ENCODE assay signal across 23 cellular contexts in genomic region chr1:89931950-89932349, GRCh38.
DNase-seq lines count a peak whose midpoint lies in the region; FAIRE-seq and TF ChIP-seq lines count a peak whose summit lies in the region.
"Had no signal": no experiment of that assay in that cellular context is flagged by ENCODE, and none has a peak within 500 bp of the region (broad histone marks: within the 10 kb centered on the region; RNA-seq: fewer than 3 reads in every experiment).

No MANE protein-coding gene starts in this region.

- H3K27me3 ChIP-seq in HUES64 (ENCODE audit: insufficient read depth, low read length) (no peaks in the 10 kb centered on the region), H1 (replicated peaks in 1 of 4; ENCODE audit: control insufficient read depth in 3 of 4, extremely low read depth in 1 of 4, insufficient read depth in 3 of 4, low read length in 3 of 4) (no peaks in the 10 kb centered on the region), prostate gland (replicated peaks; ENCODE audit: insufficient read depth) (no peaks in the 10 kb centered on the region)
- H3K27me3 ChIP-seq: BLaER1, SJSA1 had no signal

- TF ChIP-seq CTCF in H1 (IDR thresholded peaks at IDR 0.05; ENCODE audit: control extremely low read depth in 1 of 3, insufficient read depth in 1 of 3, low read depth in 1 of 3, low read length in 3 of 3) (no peak), prostate gland (IDR thresholded peaks at IDR 0.05) (no peak), glutamatergic neuron (IDR thresholded peaks at IDR 0.05; ENCODE audit: partially characterized antibody, unreplicated experiment) (no peak)

- H3K9me3 Mint-ChIP-seq in glutamatergic neuron (ENCODE audit: unreplicated experiment), result peaks cover 1% of the 10 kb centered on the region
- no peaks in the 10 kb centered on the region for H3K9me3 Mint-ChIP-seq in activated T-cell treated with anti-CD3 and anti-CD28 coated beads, Interleukin-2, amount 50 U/mL, for 24 hours

- no peak for TF ChIP-seq EP300 in H1 (IDR thresholded peaks at IDR 0.05; ENCODE audit: borderline replicate concordance in 1 of 2, low read depth in 2 of 2, low read length in 2 of 2)

- TF ChIP-seq RAD21 in H1 (IDR thresholded peaks at IDR 0.05 in 1 of 2, conservative IDR thresholded peaks at IDR 0.05 in 1 of 2; ENCODE audit: low read depth in 2 of 2, low read length in 2 of 2), result no peak

- H3K36me3 Mint-ChIP-seq in glutamatergic neuron (ENCODE audit: unreplicated experiment), result peaks cover 4% of the 10 kb centered on the region
- H3K36me3 Mint-ChIP-seq in activated T-cell treated with anti-CD3 and anti-CD28 coated beads, Interleukin-2, amount 50 U/mL, for 24 hours (ENCODE audit: low read depth), result peaks cover 75% of the 10 kb centered on the region

- 93% methylated on average over 4 of the region's 4 CpGs for WGBS in HUES64
- 90% methylated on average over 4 of the region's 4 CpGs; no CpG with 5 or more reads in 1 of the 2 experiments for WGBS in H1 (ENCODE audit: extremely low coverage in 1 of 2, insufficient coverage in 1 of 2, insufficient read length in 1 of 2, insufficient replicate concordance in 2 of 2, low coverage in 1 of 2, low lambda C conversion rate in 2 of 2, missing lambda C conversion rate in 1 of 2), 2 experiments
- WGBS in prostate gland, result 43% methylated on average over 4 of the region's 4 CpGs

- no peak overlapping the region for H3K4me3 Mint-ChIP-seq in glutamatergic neuron (ENCODE audit: unreplicated experiment)
- no peak overlapping the region for H3K4me3 Mint-ChIP-seq in activated T-cell treated with anti-CD3 and anti-CD28 coated beads, Interleukin-2, amount 50 U/mL, for 24 hours
- H3K4me3 Mint-ChIP-seq: CD4-positive, CD25-positive, alpha-beta regulatory T cell had no signal

- no peak overlapping the region for H3K9ac ChIP-seq in HUES64 (ENCODE audit: low read depth, low read length)
- no peak overlapping the region for H3K9ac ChIP-seq in H1 (replicated peaks in 1 of 4; ENCODE audit: extremely low read depth in 1 of 4, low read depth in 3 of 4, low read length in 3 of 4)
- H3K9ac ChIP-seq: BLaER1 had no signal

- no peak overlapping the region for H3K23ac ChIP-seq in H1 (ENCODE audit: insufficient read length)

- no peak overlapping the region for H3K18ac ChIP-seq in H1 (ENCODE audit: extremely low read depth, low read length)

- no peak overlapping the region for H3K14ac ChIP-seq in H1 (ENCODE audit: insufficient read length)

- H2BK15ac ChIP-seq in H1 (ENCODE audit: low read length), result no peak overlapping the region

- no peak overlapping the region for H2BK5ac ChIP-seq in H1 (ENCODE audit: low read depth, low read length)

- H4K5ac ChIP-seq in H1 (ENCODE audit: insufficient read length, low read depth, low read length), result no peak overlapping the region

- peaks cover 6% of the 10 kb centered on the region for H3K4me1 Mint-ChIP-seq in glutamatergic neuron (ENCODE audit: low read depth, unreplicated experiment)
- peaks cover 18% of the 10 kb centered on the region for H3K4me1 Mint-ChIP-seq in activated T-cell treated with anti-CD3 and anti-CD28 coated beads, Interleukin-2, amount 50 U/mL, for 24 hours (ENCODE audit: low read depth)

- DNase-seq in DMS79 treated with DMSO at 0.1 percent for 48 hours (lab: John Stamatoyannopoulos, UW) (peak; percentile 40), H1 (ENCODE audit: low read depth in 1 of 2, low spot score in 2 of 2) (no peak), prostate gland (ENCODE audit: low spot score) (peak; percentile 49), glutamatergic neuron (no peak), NCI-H748 treated with DMSO at 0.1 percent for 48 hours (lab: John Stamatoyannopoulos, UW) (no peak)
- no peak for DNase-seq in activated T-cell treated with anti-CD3 and anti-CD28 coated beads, Interleukin-2, amount 50 U/mL, for 24 hours
- DNase-seq: CD4-positive, CD25-positive, alpha-beta regulatory T cell; Karpas-422; MV-4-11; NCI-H1105 treated with DMSO at 0.1 percent for 48 hours; NCI-H146; NCI-H1930; NCI-H446 treated with DMSO at 0.1 percent for 48 hours; NCI-H526; Right ventricle myocardium superior; RPMI8226 had no signal

- H2BK12ac ChIP-seq in H1 (ENCODE audit: low read depth, low read length), result peak overlapping the region; percentile 20; the same call in 1 of the 2 replicates

- intact Hi-C loops in prostate gland (cut with DNase I), result no loop called here

- POLR2A ChIA-PET in H1 (lab: Charles Lee; ENCODE audit: partially characterized antibody), result interaction anchor here (1.2 to 1.6 kb wide), 5 partner anchors 9 to 23 kb away, joined by 3 to 4 read pairs (median 4); no protein-coding TSS in a partner anchor

- H4K8ac ChIP-seq in H1 (ENCODE audit: extremely low read depth, insufficient read depth, low read length), result no peak overlapping the region

- H3K4me2 ChIP-seq in H1 (ENCODE audit: insufficient read depth in 1 of 2, low read depth in 2 of 2, low read length in 2 of 2), result no peak overlapping the region
- H3K4me2 ChIP-seq: BLaER1 had no signal

- H3K79me2 ChIP-seq in H1 (ENCODE audit: control insufficient read depth in 1 of 2, insufficient read depth in 2 of 2, low read length in 2 of 2), result peaks cover 0 to 3% of the 10 kb centered on the region in 2 experiments; a peak in 1 of 4 replicates

- H2BK120ac ChIP-seq in H1 (replicated peaks; ENCODE audit: low read depth, low read length), result no peak overlapping the region

- H3K56ac ChIP-seq in H1 (replicated peaks; ENCODE audit: insufficient read length, low read depth, low read length), result no peak overlapping the region

- CTCF ChIA-PET in H1 (lab: Charles Lee; ENCODE audit: partially characterized antibody), result interaction anchor here (0.6 to 1.1 kb wide), 5 partner anchors 8 to 901 kb away, joined by 3 to 4 read pairs (median 3); no protein-coding TSS in a partner anchor

- no peaks in the 10 kb centered on the region for H3K9me3 ChIP-seq in HUES64 (ENCODE audit: insufficient read depth, low read depth, low read length)
- peaks cover 0 to 7% of the 10 kb centered on the region in 2 experiments; a peak in 1 of 4 replicates for H3K9me3 ChIP-seq in H1 (ENCODE audit: insufficient read depth in 2 of 2, low read depth in 1 of 2, low read length in 1 of 2)
- no peaks in the 10 kb centered on the region for H3K9me3 ChIP-seq in prostate gland
- H3K9me3 ChIP-seq: BLaER1, HAP-1, SJSA1 had no signal

- TF ChIP-seq POLR2A in H1 (IDR thresholded peaks at IDR 0.05; ENCODE audit: control extremely low read depth in 1 of 2, low read depth in 2 of 2, low read length in 2 of 2) (no peak), prostate gland (IDR thresholded peaks at IDR 0.05) (no peak)

- no peaks in the 10 kb centered on the region for H3K23me2 ChIP-seq in H1 (ENCODE audit: low read depth, low read length)

- no peak overlapping the region for H4K91ac ChIP-seq in H1 (replicated peaks; ENCODE audit: insufficient read length, low read length)

- H3K27ac ChIP-seq in HUES64 (ENCODE audit: low read depth, low read length), result peak overlapping the region; percentile 58; the same call in 1 of the 2 replicates
- no peak overlapping the region for H3K27ac ChIP-seq in H1 (ENCODE audit: low read depth, low read length)
- no peak overlapping the region for H3K27ac ChIP-seq in prostate gland
- H3K27ac ChIP-seq: BLaER1, SJSA1 had no signal

- no peaks in the 10 kb centered on the region for H3K79me1 ChIP-seq in H1 (ENCODE audit: low read depth, low read length)

- no peak overlapping the region for H2AFZ ChIP-seq in H1 (ENCODE audit: low read length)

- H2AK5ac ChIP-seq in H1 (ENCODE audit: low read depth, low read length), result no peak overlapping the region

- no peak overlapping the region for H3K4ac ChIP-seq in H1 (replicated peaks; ENCODE audit: insufficient read length, low read depth, low read length)

- FAIRE-seq in H1 (lab: Jason Lieb, UNC), result no peak
- FAIRE-seq: D721Med, G401.6, HepG2 had no signal

- no peak overlapping the region for H3K27ac Mint-ChIP-seq in glutamatergic neuron (ENCODE audit: unreplicated experiment)
- H3K27ac Mint-ChIP-seq in activated T-cell treated with anti-CD3 and anti-CD28 coated beads, Interleukin-2, amount 50 U/mL, for 24 hours, result no peak overlapping the region

- H4K20me1 ChIP-seq in H1 (replicated peaks in 1 of 2; ENCODE audit: control insufficient read depth in 1 of 2, insufficient read depth in 2 of 2, low read length in 2 of 2), result no peaks in the 10 kb centered on the region

- H3K27me3 Mint-ChIP-seq in glutamatergic neuron (ENCODE audit: unreplicated experiment), result peaks cover 5% of the 10 kb centered on the region
- no peaks in the 10 kb centered on the region for H3K27me3 Mint-ChIP-seq in activated T-cell treated with anti-CD3 and anti-CD28 coated beads, Interleukin-2, amount 50 U/mL, for 24 hours
- H3K27me3 Mint-ChIP-seq: CD4-positive, CD25-positive, alpha-beta regulatory T cell had no signal

- no peak overlapping the region for H3K4me3 ChIP-seq in HUES64 (ENCODE audit: low read length)
- H3K4me3 ChIP-seq in H1 (ENCODE audit: extremely low read depth in 1 of 4, insufficient read depth in 2 of 4, low read depth in 3 of 4, low read length in 4 of 4), result no peak overlapping the region
- no peak overlapping the region for H3K4me3 ChIP-seq in prostate gland
- H3K4me3 ChIP-seq: BLaER1, HAP-1, SJSA1 had no signal

- peaks cover 45% of the 10 kb centered on the region for H3K36me3 ChIP-seq in HUES64 (ENCODE audit: insufficient read depth, low read length)
- H3K36me3 ChIP-seq in H1 (ENCODE audit: control insufficient read depth in 2 of 4, insufficient read depth in 4 of 4, low read length in 3 of 4), result peaks cover 3 to 33% (median 18%) of the 10 kb centered on the region in 4 experiments; a peak in 5 of 8 replicates
- H3K36me3 ChIP-seq in prostate gland, result no peaks in the 10 kb centered on the region

- no peak overlapping the region for H2BK20ac ChIP-seq in H1 (ENCODE audit: low read length)

- H3K4me1 ChIP-seq in HUES64 (ENCODE audit: insufficient read depth, low read length) (peaks cover 38% of the 10 kb centered on the region), H1 (replicated peaks in 1 of 4; ENCODE audit: control insufficient read depth in 3 of 4, insufficient read depth in 4 of 4, low read length in 3 of 4) (peaks cover 2 to 29% (median 27%) of the 10 kb centered on the region in 4 experiments; a peak in 5 of 7 replicates), prostate gland (replicated peaks) (no peaks in the 10 kb centered on the region)

TF ChIP-seq in H1, 55 proteins besides CTCF, POLR2A, EP300 and RAD21 (continues in another document):
- TF ChIP-seq KDM5A (IDR thresholded peaks at IDR 0.05; ENCODE audit: low read length), result no peak
- no peak for TF ChIP-seq BRCA1 (IDR thresholded peaks at IDR 0.05; ENCODE audit: low read depth, low read length)
- TF ChIP-seq SUZ12 (IDR thresholded peaks at IDR 0.05; ENCODE audit: low read length), result no peak
- no peak for TF ChIP-seq ATF2 (IDR thresholded peaks at IDR 0.05; ENCODE audit: low read length)

Comparison
In these comparisons a context has a peak if more than half of its experiments do, and no peak if none do; other contexts are left out.
1. DNase-seq: peak in DMS79 treated with DMSO at 0.1 percent for 48 hours (single experiment) and prostate gland (single experiment); none in H1 (0 of 2), glutamatergic neuron (single experiment), activated T-cell treated with anti-CD3 and anti-CD28 coated beads, Interleukin-2, amount 50 U/mL, for 24 hours (single experiment) and NCI-H748 treated with DMSO at 0.1 percent for 48 hours (single experiment).